18 cellular contexts compared by ENCODE assay signal in genomic region chr17:29045734-29046133, GRCh38. TPM values are rescaled to one million over a fixed set of nuclear protein-coding genes. Genes with fewer than 3 reads are reported as not detected.
"Had no signal": no experiment of that assay in that cellular context is flagged by ENCODE, and none has a peak within 500 bp of the region (broad histone marks: within the 10 kb centered on the region; RNA-seq: fewer than 3 reads in every experiment).

No MANE protein-coding gene starts in this region.

- ATAC-seq: activated T-cell treated with anti-CD3 and anti-CD28 coated beads, Interleukin-2, amount 50 U/mL, for 72 hours; effector memory CD8-positive, alpha-beta T cell; foreskin keratinocyte; naive thymus-derived CD4-positive, alpha-beta T cell had no signal

- DNase-seq: activated B cell treated with CpG ODN at 0.5 μM for 24 hours; activated CD4-positive, alpha-beta T cell treated with anti-CD3 and anti-CD28 coated beads, Interleukin-2, amount 10 ng/mL, durations not matched to agents 24 days and 14 days; activated CD8-positive, alpha-beta memory T cell treated with anti-CD3 and anti-CD28 coated beads, Interleukin-2, amount 50 U/mL, for 48 hours; activated gamma-delta T cell treated with Interleukin-2 at 50 U/mL for 16 hours; activated naive CD8-positive, alpha-beta T cell treated with anti-CD3 and anti-CD28 coated beads for 36 hours; activated T-cell treated with anti-CD3 and anti-CD28 coated beads, Interleukin-2, amount 50 U/mL, for 72 hours; dermis blood vessel endothelial cell; effector memory CD8-positive, alpha-beta T cell; foreskin keratinocyte; immature natural killer cell; left cardiac atrium; naive thymus-derived CD4-positive, alpha-beta T cell; stimulated activated CD4-positive, alpha-beta T cell treated with anti-CD3 and anti-CD28 coated beads, Interleukin-4, amount 100 ng/mL, for 24 hours; stimulated activated naive CD4-positive, alpha-beta T cell; T-helper 2 cell had no signal

- H3K9me3 Mint-ChIP-seq: activated B cell treated with CpG ODN at 0.5 μM for 24 hours; activated CD4-positive, alpha-beta T cell treated with anti-CD3 and anti-CD28 coated beads, Interleukin-2, amount 10 ng/mL, durations not matched to agents 24 days and 14 days; activated naive CD8-positive, alpha-beta T cell treated with anti-CD3 and anti-CD28 coated beads for 36 hours; activated T-cell treated with anti-CD3 and anti-CD28 coated beads, Interleukin-2, amount 50 U/mL, for 72 hours; effector memory CD8-positive, alpha-beta T cell; immature natural killer cell; naive thymus-derived CD4-positive, alpha-beta T cell had no signal

- H3K36me3 ChIP-seq: right atrium auricular region had no signal

- H3K4me3 ChIP-seq: lung, right atrium auricular region, skin epidermis had no signal

- H3K27ac Mint-ChIP-seq: activated B cell treated with CpG ODN at 0.5 μM for 24 hours; activated CD4-positive, alpha-beta T cell treated with anti-CD3 and anti-CD28 coated beads, Interleukin-2, amount 10 ng/mL, durations not matched to agents 24 days and 14 days; activated naive CD8-positive, alpha-beta T cell treated with anti-CD3 and anti-CD28 coated beads for 36 hours; activated T-cell treated with anti-CD3 and anti-CD28 coated beads, Interleukin-2, amount 50 U/mL, for 72 hours; effector memory CD8-positive, alpha-beta T cell; immature natural killer cell; naive thymus-derived CD4-positive, alpha-beta T cell had no signal

- H3K4me3 Mint-ChIP-seq: activated B cell treated with CpG ODN at 0.5 μM for 24 hours; activated CD4-positive, alpha-beta T cell treated with anti-CD3 and anti-CD28 coated beads, Interleukin-2, amount 10 ng/mL, durations not matched to agents 24 days and 14 days; activated naive CD8-positive, alpha-beta T cell treated with anti-CD3 and anti-CD28 coated beads for 36 hours; activated T-cell treated with anti-CD3 and anti-CD28 coated beads, Interleukin-2, amount 50 U/mL, for 72 hours; effector memory CD8-positive, alpha-beta T cell; immature natural killer cell; naive thymus-derived CD4-positive, alpha-beta T cell had no signal

- H3K27ac ChIP-seq: foreskin keratinocyte, right atrium auricular region, skin epidermis had no signal

- H3K36me3 Mint-ChIP-seq: activated naive CD8-positive, alpha-beta T cell treated with anti-CD3 and anti-CD28 coated beads for 36 hours; naive thymus-derived CD4-positive, alpha-beta T cell had no signal

- H3K27me3 ChIP-seq: right atrium auricular region had no signal

RNA-seq across cellular contexts. Expression of gene PIPOX, which starts 2.8 kb away (rescaled TPM):
- polyA plus RNA-seq: foreskin keratinocyte had no signal

RNA-seq across cellular contexts. Expression of gene SEZ6, which starts 39.9 kb away (rescaled TPM):
- total RNA-seq: activated B cell treated with CpG ODN at 0.5 μM for 24 hours; activated CD4-positive, alpha-beta T cell treated with anti-CD3 and anti-CD28 coated beads, Interleukin-2, amount 10 ng/mL, durations not matched to agents 24 days and 14 days; activated naive CD8-positive, alpha-beta T cell treated with anti-CD3 and anti-CD28 coated beads for 36 hours; activated T-cell treated with anti-CD3 and anti-CD28 coated beads, Interleukin-2, amount 50 U/mL, for 72 hours; dermis blood vessel endothelial cell; foreskin keratinocyte had no signal
- polyA plus RNA-seq: foreskin keratinocyte had no signal
